ENCODE assay signal across 10 cellular contexts in the genomic region with DNA sequence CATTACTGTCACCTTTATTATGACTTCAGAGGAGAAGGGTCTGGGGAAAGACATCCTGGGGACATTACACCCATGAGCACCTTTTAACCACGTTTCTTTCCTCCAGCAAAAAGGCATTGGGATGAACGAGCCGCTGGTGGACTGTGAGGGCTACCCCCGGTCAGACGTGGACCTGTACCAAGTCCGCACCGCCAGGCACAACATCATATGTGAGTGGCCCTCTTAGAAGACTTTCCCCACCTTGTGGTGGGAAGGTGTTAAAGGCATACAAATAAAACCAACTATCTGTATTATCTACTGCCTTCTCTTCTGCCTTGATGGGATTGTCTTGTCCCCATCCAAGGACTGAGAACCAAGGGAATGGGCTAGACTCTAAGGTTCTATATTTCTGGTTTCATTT. TPM values are rescaled to one million over a fixed set of nuclear protein-coding genes. Genes with fewer than 3 reads are reported as not detected.
DNase-seq lines count a peak whose midpoint lies in the region; ATAC-seq, FAIRE-seq and TF ChIP-seq lines count a peak whose summit lies in the region.
"Had no signal": no experiment of that assay in that cellular context is flagged by ENCODE, and none has a peak within 500 bp of the region (broad histone marks: within the 10 kb centered on the region; RNA-seq: fewer than 3 reads in every experiment).

No MANE protein-coding gene starts in this region.

- peaks cover 30% of the 10 kb centered on the region for H3K36me3 Mint-ChIP-seq in activated naive CD4-positive, alpha-beta T cell treated with anti-CD3 and anti-CD28 coated beads for 36 hours (ENCODE audit: low read depth)
- peaks cover 28% of the 10 kb centered on the region for H3K36me3 Mint-ChIP-seq in stimulated activated memory B cell treated with anti-CD40 and anti-IgM and Interleukin-4, amounts not matched to agents 10 μg/mL and 1 μg/mL and 100 μg/mL, for 72 hours

- intact Hi-C loops in activated naive CD4-positive, alpha-beta T cell treated with anti-CD3 and anti-CD28 coated beads for 36 hours (cut with micrococcal nuclease) = no loop called here

- H3K4me1 Mint-ChIP-seq in activated naive CD4-positive, alpha-beta T cell treated with anti-CD3 and anti-CD28 coated beads for 36 hours (ENCODE audit: low read depth) = peaks cover 38% of the 10 kb centered on the region
- peaks cover 19% of the 10 kb centered on the region for H3K4me1 Mint-ChIP-seq in stimulated activated memory B cell treated with anti-CD40 and anti-IgM and Interleukin-4, amounts not matched to agents 10 μg/mL and 1 μg/mL and 100 μg/mL, for 72 hours

- no peaks in the 10 kb centered on the region for H3K27me3 Mint-ChIP-seq in activated naive CD4-positive, alpha-beta T cell treated with anti-CD3 and anti-CD28 coated beads for 36 hours (ENCODE audit: low read depth)
- H3K27me3 Mint-ChIP-seq in stimulated activated memory B cell treated with anti-CD40 and anti-IgM and Interleukin-4, amounts not matched to agents 10 μg/mL and 1 μg/mL and 100 μg/mL, for 72 hours = no peaks in the 10 kb centered on the region

- H3K27ac Mint-ChIP-seq in activated naive CD4-positive, alpha-beta T cell treated with anti-CD3 and anti-CD28 coated beads for 36 hours = peak overlapping the region; percentile 83
- H3K27ac Mint-ChIP-seq in stimulated activated memory B cell treated with anti-CD40 and anti-IgM and Interleukin-4, amounts not matched to agents 10 μg/mL and 1 μg/mL and 100 μg/mL, for 72 hours = peak overlapping the region; percentile 11

- TF ChIP-seq POLR2A in GM12891 (IDR thresholded peaks at IDR 0.05; ENCODE audit: low read depth, low read length) = no peak

- H3K4me3 Mint-ChIP-seq in activated naive CD4-positive, alpha-beta T cell treated with anti-CD3 and anti-CD28 coated beads for 36 hours = no peak overlapping the region
- H3K4me3 Mint-ChIP-seq in stimulated activated memory B cell treated with anti-CD40 and anti-IgM and Interleukin-4, amounts not matched to agents 10 μg/mL and 1 μg/mL and 100 μg/mL, for 72 hours = no peak overlapping the region

- TF ChIP-seq CTCF in fibroblast of the aortic adventitia (IDR thresholded peaks at IDR 0.05; ENCODE audit: insufficient read depth, low read length) = peak; percentile 45

- DNase-seq in activated naive CD4-positive, alpha-beta T cell treated with anti-CD3 and anti-CD28 coated beads for 36 hours = no peak
- DNase-seq in activated naive CD4-positive, alpha-beta T cell treated with Interleukin-2 at 50 U/mL for 16 hours = no peak
- DNase-seq in RPMI7951 (ENCODE audit: low read depth) (peak; percentile 23), fibroblast of the aortic adventitia (ENCODE audit: low read depth) (peak; percentile 68), GM12891 (ENCODE audit: insufficient read length, low spot score) (no peak), H4 (ENCODE audit: low spot score) (no peak)
- DNase-seq: NK-92 treated with Interleukin-12 subunit alpha and Interleukin-12 subunit beta, amount 100 ng/mL, for 24 hours had no signal

- no peak for FAIRE-seq in GM12891 (lab: Jason Lieb, UNC)
- FAIRE-seq: endometrium had no signal

- no peak overlapping the region for H3K4me3 ChIP-seq in fibroblast of the aortic adventitia (ENCODE audit: low read depth, low read length)

- H3K9me3 Mint-ChIP-seq in activated naive CD4-positive, alpha-beta T cell treated with anti-CD3 and anti-CD28 coated beads for 36 hours = no peaks in the 10 kb centered on the region
- no peaks in the 10 kb centered on the region for H3K9me3 Mint-ChIP-seq in stimulated activated memory B cell treated with anti-CD40 and anti-IgM and Interleukin-4, amounts not matched to agents 10 μg/mL and 1 μg/mL and 100 μg/mL, for 72 hours

- no peak for ATAC-seq in stimulated activated memory B cell treated with anti-CD40 and anti-IgM and Interleukin-4, amounts not matched to agents 10 μg/mL and 1 μg/mL and 100 μg/mL, for 72 hours
- no peak for ATAC-seq in GM18867 (IDR thresholded peaks at IDR 0.05; ENCODE audit: unreplicated experiment)

- CTCF ChIA-PET in activated naive CD4-positive, alpha-beta T cell treated with anti-CD3 and anti-CD28 coated beads for 36 hours (lab: Charles Lee) = interaction anchor here (1.1 to 1.4 kb wide), 3 partner anchors 88 to 112 kb away, joined by 3 to 6 read pairs (median 5); no protein-coding TSS in a partner anchor

TF ChIP-seq in GM12891, 5 proteins besides CTCF, POLR2A, EP300 and RAD21:
- TF ChIP-seq POU2F2 (IDR thresholded peaks at IDR 0.05; ENCODE audit: low read depth, low read length) = no peak
- no peak for TF ChIP-seq PAX5 (IDR thresholded peaks at IDR 0.05; ENCODE audit: insufficient read depth, low read length, severe bottlenecking)
- TF ChIP-seq TAF1 (IDR thresholded peaks at IDR 0.05; ENCODE audit: low read depth, low read length) = no peak
- no peak for TF ChIP-seq POLR2AphosphoS5 (IDR thresholded peaks at IDR 0.05; ENCODE audit: low read depth, low read length)
- no peak for TF ChIP-seq SPI1 (IDR thresholded peaks at IDR 0.05; ENCODE audit: low read depth, low read length)
TF ChIP-seq in GM12891: peak in this region for 0.

RNA-seq across cellular contexts. Expression of a gene that starts 6.0 kb away (rescaled TPM):
- 10 to 100 TPM; 56.6 to 60.6 TPM for total RNA-seq in activated naive CD4-positive, alpha-beta T cell treated with anti-CD3 and anti-CD28 coated beads for 36 hours
- 40.4 and 54.3 TPM in 2 replicates for total RNA-seq in RPMI7951 (2014; rRNA removed; shearing (Covaris generic))
- total RNA-seq in fibroblast of the aortic adventitia (ENCODE audit: low replicate concordance) = 27.6 and 57.9 TPM in 2 replicates
- 40.6 TPM for polyA plus RNA-seq in GM12891 (2012; ENCODE audit: low read depth, missing spikeins)
- total RNA-seq in H4 (2014; rRNA removed; shearing (Covaris generic)) = 65.1 and 105 TPM in 2 replicates

RNA-seq across cellular contexts. Expression of a gene that starts 23.8 kb away (rescaled TPM):
- total RNA-seq in activated naive CD4-positive, alpha-beta T cell treated with anti-CD3 and anti-CD28 coated beads for 36 hours = under 1 TPM; 0.20 to 0.62 TPM
- total RNA-seq in RPMI7951 (2014; rRNA removed; shearing (Covaris generic)) = 1.5 and 2.0 TPM in 2 replicates
- 2.3 and 8.8 TPM in 2 replicates for total RNA-seq in fibroblast of the aortic adventitia (ENCODE audit: low replicate concordance)
- polyA plus RNA-seq in GM12891 (2012; ENCODE audit: low read depth, missing spikeins) = 1.8 TPM
- total RNA-seq in H4 (2014; rRNA removed; shearing (Covaris generic)) = 3.3 and 5.2 TPM in 2 replicates

RNA-seq across cellular contexts. Expression of a gene that starts 36.0 kb away (rescaled TPM):
- total RNA-seq in activated naive CD4-positive, alpha-beta T cell treated with anti-CD3 and anti-CD28 coated beads for 36 hours = not detected
- total RNA-seq in RPMI7951 (2014; rRNA removed; shearing (Covaris generic)) = not detected in 2 replicates
- 1.1 and 1.8 TPM in 2 replicates for total RNA-seq in fibroblast of the aortic adventitia (ENCODE audit: low replicate concordance)
- 0.49 TPM for polyA plus RNA-seq in GM12891 (2012; ENCODE audit: low read depth, missing spikeins)
- total RNA-seq in H4 (2014; rRNA removed; shearing (Covaris generic)) = not detected in 2 replicates

Comparison
In these comparisons a context has a peak if more than half of its experiments do, and no peak if none do; other contexts are left out.
1. DNase-seq: peak in RPMI7951 (single experiment) and fibroblast of the aortic adventitia (single experiment); none in activated naive CD4-positive, alpha-beta T cell treated with anti-CD3 and anti-CD28 coated beads for 36 hours (single experiment), activated naive CD4-positive, alpha-beta T cell treated with Interleukin-2 at 50 U/mL for 16 hours (single experiment), GM12891 (single experiment) and H4 (single experiment).